ENCODE assay signal across 8 cellular contexts in the genomic region with DNA sequence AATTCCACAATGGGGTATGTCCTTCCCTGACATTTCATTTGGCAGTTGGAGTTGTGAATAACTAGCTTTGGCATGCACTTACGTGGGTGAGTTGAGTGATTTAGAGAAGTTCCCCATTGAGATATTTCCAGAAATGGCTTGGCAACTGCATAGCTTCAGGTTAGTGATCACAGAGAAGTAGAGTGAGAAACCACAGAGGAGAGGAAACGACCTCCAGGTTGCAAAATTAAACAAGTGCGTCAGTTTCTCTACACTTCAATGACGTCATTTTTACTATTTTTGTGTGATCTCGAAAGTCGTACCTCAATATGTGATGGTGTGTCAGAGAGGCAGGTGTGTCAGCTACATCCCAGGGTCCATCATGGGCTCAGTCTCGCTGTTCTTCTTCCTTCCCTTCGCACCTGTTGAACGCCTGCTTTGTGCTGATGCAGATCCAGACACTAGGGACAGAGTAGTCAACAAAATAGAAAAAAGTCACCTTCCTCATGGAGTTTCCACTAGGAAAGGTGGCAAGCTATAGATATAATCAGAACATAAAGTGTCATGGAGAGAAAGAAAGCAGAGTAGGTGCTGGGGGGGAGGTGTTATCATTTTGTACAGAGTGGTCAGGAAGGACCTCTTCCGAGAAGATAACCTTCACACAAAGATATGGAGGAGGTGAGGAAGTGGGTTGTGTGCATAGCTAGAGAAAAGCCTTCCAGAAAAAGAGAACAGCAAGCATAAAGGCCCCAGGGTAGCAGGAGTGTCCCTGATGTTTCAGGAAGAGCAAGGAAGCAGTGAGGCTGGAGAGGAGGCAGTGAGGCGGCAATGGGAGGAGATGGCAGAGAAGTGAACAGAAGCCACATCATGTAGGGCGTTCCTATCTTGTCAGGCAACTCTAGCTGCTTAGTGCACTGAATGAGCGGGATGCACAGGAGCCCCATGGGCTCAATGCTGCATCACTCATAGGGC.
DNase-seq lines count a peak whose midpoint lies in the region; ATAC-seq and TF ChIP-seq lines count a peak whose summit lies in the region.

No MANE protein-coding gene starts in this region.

- DNase-seq in AG04450 (ENCODE audit: low read depth, low spot score), result no peak
- DNase-seq in activated CD8-positive, alpha-beta T cell treated with anti-CD3 and anti-CD28 coated beads for 36 hours, result peak; percentile 46
- DNase-seq in stimulated activated effector memory CD8-positive, alpha-beta T cell treated with anti-CD3 and anti-CD28 coated beads, Interleukin-12 subunit alpha, Interleukin-12 subunit beta, amount 100 ng/mL, for 72 hours (ENCODE audit: low spot score in 2 of 2), result peak in 1 of 2 donors; percentile 81
- no peak for DNase-seq in NCI-H748 treated with DMSO at 0.1 percent for 48 hours (lab: John Stamatoyannopoulos, UW)
- DNase-seq in NCI-H1417 treated with DMSO at 0.1 percent for 48 hours (lab: John Stamatoyannopoulos, UW), result no peak
- DNase-seq in NCI-H446 treated with DMSO at 0.1 percent for 48 hours (lab: John Stamatoyannopoulos, UW), result no peak

- CTCF ChIA-PET in AG04450 (lab: Charles Lee), result interaction anchor here (1.9 to 4.2 kb wide), 2 partner anchors 17 to 142 kb away, joined by 6 to 30 read pairs; no protein-coding TSS in a partner anchor
- CTCF ChIA-PET in activated CD8-positive, alpha-beta T cell treated with anti-CD3 and anti-CD28 coated beads for 36 hours (lab: Charles Lee), result interaction anchor here (1.0 to 7.0 kb wide), 9 partner anchors 13 to 142 kb away, joined by 3 to 59 read pairs (median 5); partner anchors contain the start of gene MCTP2

- H3K9me3 ChIP-seq in AG04450 (ENCODE audit: control insufficient read depth, insufficient read depth, low read length), result no peaks in the 10 kb centered on the region

- no peaks in the 10 kb centered on the region for H3K27me3 ChIP-seq in AG04450 (ENCODE audit: control insufficient read depth, insufficient read depth, low read length)

- no peak for TF ChIP-seq CTCF in AG04450 (IDR thresholded peaks at IDR 0.05; ENCODE audit: low read depth, low read length)
- TF ChIP-seq CTCF in activated CD8-positive, alpha-beta T cell treated with anti-CD3 and anti-CD28 coated beads for 36 hours (IDR thresholded peaks at IDR 0.05), result no peak

- peak overlapping the region; percentile 92 for H3K27ac Mint-ChIP-seq in activated CD8-positive, alpha-beta T cell treated with anti-CD3 and anti-CD28 coated beads for 36 hours
- peak overlapping the region; percentile 90 for H3K27ac Mint-ChIP-seq in stimulated activated effector memory CD8-positive, alpha-beta T cell treated with anti-CD3 and anti-CD28 coated beads, Interleukin-12 subunit alpha, Interleukin-12 subunit beta, amount 100 ng/mL, for 72 hours

- H3K27ac ChIP-seq in AG04450 (ENCODE audit: low read depth, low read length), result peak overlapping the region; percentile 3

- ATAC-seq in GM19035 (IDR thresholded peaks at IDR 0.05; ENCODE audit: unreplicated experiment) (peak; percentile 89), HG03135 (IDR thresholded peaks at IDR 0.05; ENCODE audit: unreplicated experiment) (peak; percentile 83)
- peak; percentile 68 for ATAC-seq in activated CD8-positive, alpha-beta T cell treated with anti-CD3 and anti-CD28 coated beads for 36 hours
- peak; percentile 83 for ATAC-seq in stimulated activated effector memory CD8-positive, alpha-beta T cell treated with anti-CD3 and anti-CD28 coated beads, Interleukin-12 subunit alpha, Interleukin-12 subunit beta, amount 100 ng/mL, for 72 hours

- no peak overlapping the region for H3K4me3 ChIP-seq in AG04450 (ENCODE audit: low read depth, low read length)

- peaks cover 45% of the 10 kb centered on the region for H3K36me3 Mint-ChIP-seq in activated CD8-positive, alpha-beta T cell treated with anti-CD3 and anti-CD28 coated beads for 36 hours (ENCODE audit: low read depth)
- peaks cover 74% of the 10 kb centered on the region for H3K36me3 Mint-ChIP-seq in stimulated activated effector memory CD8-positive, alpha-beta T cell treated with anti-CD3 and anti-CD28 coated beads, Interleukin-12 subunit alpha, Interleukin-12 subunit beta, amount 100 ng/mL, for 72 hours

- peaks cover 43% of the 10 kb centered on the region for H3K4me1 Mint-ChIP-seq in activated CD8-positive, alpha-beta T cell treated with anti-CD3 and anti-CD28 coated beads for 36 hours (ENCODE audit: low read depth)
- peaks cover 66% of the 10 kb centered on the region for H3K4me1 Mint-ChIP-seq in stimulated activated effector memory CD8-positive, alpha-beta T cell treated with anti-CD3 and anti-CD28 coated beads, Interleukin-12 subunit alpha, Interleukin-12 subunit beta, amount 100 ng/mL, for 72 hours

- H3K27me3 Mint-ChIP-seq in activated CD8-positive, alpha-beta T cell treated with anti-CD3 and anti-CD28 coated beads for 36 hours, result no peaks in the 10 kb centered on the region

- H3K4me3 Mint-ChIP-seq in activated CD8-positive, alpha-beta T cell treated with anti-CD3 and anti-CD28 coated beads for 36 hours, result peak overlapping the region; percentile 18
- peak overlapping the region; percentile 57 for H3K4me3 Mint-ChIP-seq in stimulated activated effector memory CD8-positive, alpha-beta T cell treated with anti-CD3 and anti-CD28 coated beads, Interleukin-12 subunit alpha, Interleukin-12 subunit beta, amount 100 ng/mL, for 72 hours

- H3K9me3 Mint-ChIP-seq in activated CD8-positive, alpha-beta T cell treated with anti-CD3 and anti-CD28 coated beads for 36 hours, result peaks cover 13% of the 10 kb centered on the region
- H3K9me3 Mint-ChIP-seq in stimulated activated effector memory CD8-positive, alpha-beta T cell treated with anti-CD3 and anti-CD28 coated beads, Interleukin-12 subunit alpha, Interleukin-12 subunit beta, amount 100 ng/mL, for 72 hours, result peaks cover 5% of the 10 kb centered on the region

- intact Hi-C loops in activated CD8-positive, alpha-beta T cell treated with anti-CD3 and anti-CD28 coated beads for 36 hours (cut with micrococcal nuclease), result loop anchor here (2.0 to 5.0 kb wide), 2 partner anchors 34 to 135 kb away; no protein-coding TSS in a partner anchor

- POLR2A ChIA-PET in AG04450 (lab: Yijun Ruan, JAX), result no interaction called here
- POLR2A ChIA-PET in activated CD8-positive, alpha-beta T cell treated with anti-CD3 and anti-CD28 coated beads for 36 hours (lab: Charles Lee), result interaction anchor here (0.7 to 4.5 kb wide), 11 partner anchors 12 to 78 kb away, joined by 3 to 19 read pairs (median 4); partner anchors contain the start of gene MCTP2
